2 cellular contexts compared by ENCODE assay signal in genomic region chr9:130981761-130982147, GRCh38.
TF ChIP-seq lines count a peak whose summit lies in the region.

No MANE protein-coding gene starts in this region.

TF ChIP-seq in GM23338, 12 proteins besides CTCF, POLR2A, EP300 and RAD21 (continued from another document):
- TF ChIP-seq EZH2phosphoT487 (IDR thresholded peaks at IDR 0.05; ENCODE audit: unreplicated experiment) = no peak

TF ChIP-seq in WTC11, 78 proteins besides CTCF, POLR2A, EP300 and RAD21 (continued from another document):
- TF ChIP-seq PRDM15 (CRISPR knock-in tag; IDR thresholded peaks at IDR 0.05) = no peak
- TF ChIP-seq GRHL2 (CRISPR knock-in tag; IDR thresholded peaks at IDR 0.05; ENCODE audit: insufficient replicate concordance, severe bottlenecking) = no peak
- TF ChIP-seq ESRRA (CRISPR knock-in tag; IDR thresholded peaks at IDR 0.05; ENCODE audit: borderline replicate concordance) = no peak
- no peak for TF ChIP-seq HMGXB4 (CRISPR knock-in tag; IDR thresholded peaks at IDR 0.05)
- no peak for TF ChIP-seq ZNF121 (CRISPR knock-in tag; IDR thresholded peaks at IDR 0.05)
- no peak for TF ChIP-seq PRRX2 (CRISPR knock-in tag; IDR thresholded peaks at IDR 0.05)
TF ChIP-seq in WTC11: peak in this region for 0.
